9 cellular contexts compared by ENCODE assay signal in genomic region chr3:52240059-52240885, GRCh38. TPM values are rescaled to one million over a fixed set of nuclear protein-coding genes. Genes with fewer than 3 reads are reported as not detected.
DNase-seq lines count a peak whose midpoint lies in the region; ATAC-seq, FAIRE-seq and TF ChIP-seq lines count a peak whose summit lies in the region.
"Had no signal": no experiment of that assay in that cellular context is flagged by ENCODE, and none has a peak within 500 bp of the region (broad histone marks: within the 10 kb centered on the region; RNA-seq: fewer than 3 reads in every experiment).

No MANE protein-coding gene starts in this region.

- peaks cover 71% of the 10 kb centered on the region for H3K4me1 Mint-ChIP-seq in activated naive CD8-positive, alpha-beta T cell treated with anti-CD3 and anti-CD28 coated beads for 36 hours

- peaks cover 24% of the 10 kb centered on the region for H4K20me1 ChIP-seq in BLaER1

- H3K4me3 ChIP-seq in BLaER1: peak overlapping the region; percentile 95
- H3K4me3 ChIP-seq in rectal smooth muscle tissue (ENCODE audit: low read length): peak overlapping the region; percentile 94

- no peak for FAIRE-seq in H54 (lab: Jason Lieb, UNC)

- peaks cover 48% of the 10 kb centered on the region for H3K36me3 Mint-ChIP-seq in activated naive CD8-positive, alpha-beta T cell treated with anti-CD3 and anti-CD28 coated beads for 36 hours

- peak overlapping the region; percentile 99 for H3K27ac Mint-ChIP-seq in activated naive CD8-positive, alpha-beta T cell treated with anti-CD3 and anti-CD28 coated beads for 36 hours

- peak; percentile 92 for DNase-seq in H54 (ENCODE audit: insufficient read length, low spot score)
- DNase-seq in RKO (ENCODE audit: low spot score): peak; percentile 80
- DNase-seq in activated naive CD8-positive, alpha-beta T cell treated with anti-CD3 and anti-CD28 coated beads for 36 hours: peak; percentile 78
- DNase-seq in left cardiac atrium: peak; percentile 57

- H3K4me1 ChIP-seq in BLaER1 (peaks cover 77% of the 10 kb centered on the region), rectal smooth muscle tissue (ENCODE audit: control insufficient read depth, insufficient read depth, low read length) (peaks cover 28% of the 10 kb centered on the region)

- no peaks in the 10 kb centered on the region for H3K27me3 Mint-ChIP-seq in activated naive CD8-positive, alpha-beta T cell treated with anti-CD3 and anti-CD28 coated beads for 36 hours

- peak overlapping the region; percentile 97 for H3K9ac ChIP-seq in BLaER1
- no peak overlapping the region for H3K9ac ChIP-seq in rectal smooth muscle tissue (ENCODE audit: low read length)

- H3K36me3 ChIP-seq in BLaER1: 0 out of 2 replicates have a peak, but pooled peaks cover 4% of the 10 kb centered on the region
- no peaks in the 10 kb centered on the region for H3K36me3 ChIP-seq in rectal smooth muscle tissue (ENCODE audit: control insufficient read depth, insufficient read depth, low read length)

- peak overlapping the region; percentile 98 for H3K4me3 Mint-ChIP-seq in activated naive CD8-positive, alpha-beta T cell treated with anti-CD3 and anti-CD28 coated beads for 36 hours

- peak overlapping the region; percentile 90 for H3K4me2 ChIP-seq in BLaER1

- H3K27ac ChIP-seq in BLaER1: peak overlapping the region; percentile 98
- H3K27ac ChIP-seq in rectal smooth muscle tissue (ENCODE audit: low read depth, low read length): peak overlapping the region; percentile 27

- TF ChIP-seq POLR2A in H54 (IDR thresholded peaks at IDR 0.05; ENCODE audit: low read depth, low read length): no peak

- intact Hi-C loops in left cardiac atrium (cut with DNase I): loop anchor here in 1 of 2 donors (5.0 kb wide), 1 partner anchor 37 kb away; the partner anchor contains the start of gene WDR82

- no peaks in the 10 kb centered on the region for H3K9me3 ChIP-seq in BLaER1

- peaks cover 3% of the 10 kb centered on the region for H3K9me3 Mint-ChIP-seq in activated naive CD8-positive, alpha-beta T cell treated with anti-CD3 and anti-CD28 coated beads for 36 hours

- no peak for ATAC-seq in left cardiac atrium
- no peak for ATAC-seq in HG03571 (IDR thresholded peaks at IDR 0.05; ENCODE audit: unreplicated experiment)
- no peak for ATAC-seq in HG03439 (IDR thresholded peaks at IDR 0.05; ENCODE audit: unreplicated experiment)

- H3K27me3 ChIP-seq in BLaER1 (no peaks in the 10 kb centered on the region), rectal smooth muscle tissue (ENCODE audit: control insufficient read depth, insufficient read depth, low read length) (no peaks in the 10 kb centered on the region)

RNA-seq across cellular contexts. Expression of gene TWF2, which starts 1.3 kb away (rescaled TPM):
- total RNA-seq in activated naive CD8-positive, alpha-beta T cell treated with anti-CD3 and anti-CD28 coated beads for 36 hours: 100 to 1,000 TPM; 127 to 134 TPM
- 10 to 100 TPM; 45.9 to 51.7 TPM for total RNA-seq in left cardiac atrium

RNA-seq across cellular contexts. Expression of gene PPM1M, which starts 5.3 kb away (rescaled TPM):
- 10 to 100 TPM; 69.7 to 74.9 TPM for total RNA-seq in activated naive CD8-positive, alpha-beta T cell treated with anti-CD3 and anti-CD28 coated beads for 36 hours
- 10 to 100 TPM; 11.8 to 17.4 TPM for total RNA-seq in left cardiac atrium

RNA-seq across cellular contexts. Expression of gene TLR9, which starts 14.8 kb away (rescaled TPM):
- 1 to 10 TPM in 1 of 2 experiments, under 1 TPM in 1; 0.85 to 1.4 TPM for total RNA-seq in activated naive CD8-positive, alpha-beta T cell treated with anti-CD3 and anti-CD28 coated beads for 36 hours
- under 1 TPM in 1 of 2 donors, not detected in 1; 0.29 TPM for total RNA-seq in left cardiac atrium
- total RNA-seq: subcutaneous adipose tissue had no signal

RNA-seq across cellular contexts. Expression of gene WDR82, which starts 38.2 kb away (rescaled TPM):
- total RNA-seq in activated naive CD8-positive, alpha-beta T cell treated with anti-CD3 and anti-CD28 coated beads for 36 hours: 100 to 1,000 TPM; 121 to 123 TPM
- total RNA-seq in left cardiac atrium: 10 to 100 TPM; 57.6 to 65.5 TPM

RNA-seq across cellular contexts. Expression of gene ALAS1, which starts 42.3 kb away (rescaled TPM):
- total RNA-seq in activated naive CD8-positive, alpha-beta T cell treated with anti-CD3 and anti-CD28 coated beads for 36 hours: 10 to 100 TPM; 59.4 to 63.0 TPM
- 100 to 1,000 TPM; 133 to 147 TPM for total RNA-seq in left cardiac atrium
